In genomic region chr20:44423480-44423879, GRCh38 we compare ENCODE assay signal across 14 cellular contexts.
"Had no signal": no experiment of that assay in that cellular context is flagged by ENCODE, and none has a peak within 500 bp of the region (broad histone marks: within the 10 kb centered on the region; RNA-seq: fewer than 3 reads in every experiment).

No MANE protein-coding gene starts in this region.

- H3K4me1 ChIP-seq: spleen, upper lobe of right lung had no signal

- FAIRE-seq: endothelial cell of umbilical vein had no signal

- DNase-seq: activated CD4-positive, alpha-beta T cell treated with anti-CD3 and anti-CD28 coated beads, Interleukin-2, amount 10 ng/mL, durations not matched to agents 24 days and 14 days; activated CD8-positive, alpha-beta memory T cell treated with anti-CD3 and anti-CD28 coated beads, Interleukin-2, amount 50 U/mL, for 4 hours; activated naive CD4-positive, alpha-beta T cell treated with anti-CD3 and anti-CD28 coated beads for 36 hours; activated T-cell treated with anti-CD3 and anti-CD28 coated beads, Interleukin-2, amount 50 U/mL, for 4 hours; effector memory CD4-positive, alpha-beta T cell; left cardiac atrium; occipital lobe; spleen; stimulated activated CD4-positive, alpha-beta T cell treated with anti-CD3 and anti-CD28 coated beads, Interleukin-4, amount 100 ng/mL, for 4 hours; T-helper 9 cell; upper lobe of right lung had no signal

- H3K9me3 ChIP-seq: spleen, upper lobe of right lung had no signal

- H3K36me3 ChIP-seq: spleen, upper lobe of right lung had no signal

- H3K4me3 ChIP-seq: lung, spleen, upper lobe of right lung had no signal

- H3K27ac ChIP-seq: spleen, upper lobe of right lung had no signal

- ATAC-seq: activated T-cell treated with anti-CD3 and anti-CD28 coated beads, Interleukin-2, amount 50 U/mL, for 4 hours; left cardiac atrium; stimulated activated memory B cell treated with anti-CD40 and anti-IgM and Interleukin-4, amounts not matched to agents 10 μg/mL and 1 μg/mL and 100 μg/mL, for 72 hours; upper lobe of right lung had no signal
